ENCODE assay signal across 9 cellular contexts in genomic region chr6:42374027-42374669, GRCh38.
DNase-seq lines count a peak whose midpoint lies in the region; ATAC-seq and TF ChIP-seq lines count a peak whose summit lies in the region.
"Had no signal": no experiment of that assay in that cellular context is flagged by ENCODE, and none has a peak within 500 bp of the region (broad histone marks: within the 10 kb centered on the region; RNA-seq: fewer than 3 reads in every experiment).

No MANE protein-coding gene starts in this region.

- H3K27ac Mint-ChIP-seq in activated CD4-positive, alpha-beta T cell treated with anti-CD3 and anti-CD28 coated beads for 36 hours: peak overlapping the region; percentile 73
- H3K27ac Mint-ChIP-seq in activated CD8-positive, alpha-beta T cell treated with anti-CD3 and anti-CD28 coated beads for 36 hours: peak overlapping the region; percentile 75
- peak overlapping the region; percentile 68 to 88 for H3K27ac Mint-ChIP-seq in natural killer cell treated with Interleukin-12 subunit alpha and Interleukin-12 subunit beta and Interleukin-15 and Interleukin-18, amount 100 ng/mL, for 72 hours

- intact Hi-C loops in activated CD4-positive, alpha-beta T cell treated with anti-CD3 and anti-CD28 coated beads for 36 hours (cut with DNase I, micrococcal nuclease): no loop called here
- intact Hi-C loops in activated CD8-positive, alpha-beta T cell treated with anti-CD3 and anti-CD28 coated beads for 36 hours (cut with micrococcal nuclease): no loop called here

- in situ Hi-C loops in KBM-7 (cut with MboI; ENCODE audit: low pct_unique_long_range_greater_than_20kb, low sequenced_read_pairs): no loop called here

- POLR2A ChIA-PET in activated CD4-positive, alpha-beta T cell treated with anti-CD3 and anti-CD28 coated beads for 36 hours (lab: Charles Lee): interaction anchor here (0.5 to 1.4 kb wide), 2 partner anchors 16 to 500 kb away, joined by 3 to 4 read pairs; no protein-coding TSS in a partner anchor
- POLR2A ChIA-PET in activated CD8-positive, alpha-beta T cell treated with anti-CD3 and anti-CD28 coated beads for 36 hours (lab: Charles Lee): interaction anchor here (1.0 to 1.4 kb wide), 4 partner anchors 12 to 34 kb away, joined by 3 to 8 read pairs (median 3); no protein-coding TSS in a partner anchor

- ATAC-seq in activated CD4-positive, alpha-beta T cell treated with anti-CD3 and anti-CD28 coated beads for 36 hours: peak; percentile 85
- peak; percentile 82 for ATAC-seq in activated CD8-positive, alpha-beta T cell treated with anti-CD3 and anti-CD28 coated beads for 36 hours
- ATAC-seq in natural killer cell treated with Interleukin-12 subunit alpha and Interleukin-12 subunit beta and Interleukin-15 and Interleukin-18, amount 100 ng/mL, for 72 hours: peak; percentile 75 to 91

- no peak for TF ChIP-seq CTCF in activated CD8-positive, alpha-beta T cell treated with anti-CD3 and anti-CD28 coated beads for 36 hours (IDR thresholded peaks at IDR 0.05)

- CTCF ChIA-PET in activated CD4-positive, alpha-beta T cell treated with anti-CD3 and anti-CD28 coated beads for 36 hours (lab: Charles Lee): interaction anchor here (0.6 to 1.5 kb wide), 6 partner anchors 9 to 85 kb away, joined by 3 to 5 read pairs (median 3); no protein-coding TSS in a partner anchor
- CTCF ChIA-PET in activated CD8-positive, alpha-beta T cell treated with anti-CD3 and anti-CD28 coated beads for 36 hours (lab: Charles Lee): interaction anchor here (1.0 to 5.6 kb wide), 4 partner anchors 16 to 173 kb away, joined by 3 to 24 read pairs (median 13); no protein-coding TSS in a partner anchor

- no peak overlapping the region for H3K4me3 Mint-ChIP-seq in activated CD4-positive, alpha-beta T cell treated with anti-CD3 and anti-CD28 coated beads for 36 hours
- H3K4me3 Mint-ChIP-seq in activated CD8-positive, alpha-beta T cell treated with anti-CD3 and anti-CD28 coated beads for 36 hours: no peak overlapping the region
- H3K4me3 Mint-ChIP-seq in natural killer cell treated with Interleukin-12 subunit alpha and Interleukin-12 subunit beta and Interleukin-15 and Interleukin-18, amount 100 ng/mL, for 72 hours: peak overlapping the region; percentile 60

- H3K4me1 Mint-ChIP-seq in activated CD4-positive, alpha-beta T cell treated with anti-CD3 and anti-CD28 coated beads for 36 hours: peaks cover 64% of the 10 kb centered on the region
- H3K4me1 Mint-ChIP-seq in activated CD8-positive, alpha-beta T cell treated with anti-CD3 and anti-CD28 coated beads for 36 hours (ENCODE audit: low read depth): peaks cover 60% of the 10 kb centered on the region
- peaks cover 52 to 63% of the 10 kb centered on the region in 2 donors for H3K4me1 Mint-ChIP-seq in natural killer cell treated with Interleukin-12 subunit alpha and Interleukin-12 subunit beta and Interleukin-15 and Interleukin-18, amount 100 ng/mL, for 72 hours (ENCODE audit: low read depth in 2 of 2)

- no peaks in the 10 kb centered on the region for H3K9me3 Mint-ChIP-seq in activated CD4-positive, alpha-beta T cell treated with anti-CD3 and anti-CD28 coated beads for 36 hours (ENCODE audit: low read depth)
- no peaks in the 10 kb centered on the region for H3K9me3 Mint-ChIP-seq in activated CD8-positive, alpha-beta T cell treated with anti-CD3 and anti-CD28 coated beads for 36 hours
- H3K9me3 Mint-ChIP-seq in natural killer cell treated with Interleukin-12 subunit alpha and Interleukin-12 subunit beta and Interleukin-15 and Interleukin-18, amount 100 ng/mL, for 72 hours: peaks cover 3% of the 10 kb centered on the region

- no peak for DNase-seq in activated CD4-positive, alpha-beta T cell treated with anti-CD3 and anti-CD28 coated beads for 36 hours
- DNase-seq in activated CD4-positive, alpha-beta T cell treated with anti-CD3 and anti-CD28 coated beads, Interleukin-2, amount 50 U/mL, for 48 hours: no peak
- DNase-seq in KBM-7 (peak; percentile 37), NCI-H510A (lab: John Stamatoyannopoulos, UW) (no peak), SIG-M5 treated with dmso at 0.1 percent for 504 hours (lab: John Stamatoyannopoulos, UW; ENCODE audit: unreplicated experiment) (no peak), occipital lobe (lab: John Stamatoyannopoulos, UW) (no peak)
- DNase-seq in activated CD8-positive, alpha-beta T cell treated with anti-CD3 and anti-CD28 coated beads for 36 hours: peak; percentile 47
- DNase-seq in natural killer cell treated with Interleukin-12 subunit alpha and Interleukin-12 subunit beta and Interleukin-15 and Interleukin-18, amount 100 ng/mL, for 72 hours (ENCODE audit: low spot score): no peak
- DNase-seq: DMS79 had no signal

- no peaks in the 10 kb centered on the region for H3K27me3 Mint-ChIP-seq in activated CD4-positive, alpha-beta T cell treated with anti-CD3 and anti-CD28 coated beads for 36 hours
- no peaks in the 10 kb centered on the region for H3K27me3 Mint-ChIP-seq in activated CD8-positive, alpha-beta T cell treated with anti-CD3 and anti-CD28 coated beads for 36 hours
- H3K27me3 Mint-ChIP-seq in natural killer cell treated with Interleukin-12 subunit alpha and Interleukin-12 subunit beta and Interleukin-15 and Interleukin-18, amount 100 ng/mL, for 72 hours: no peaks in the 10 kb centered on the region

- H3K36me3 Mint-ChIP-seq in activated CD4-positive, alpha-beta T cell treated with anti-CD3 and anti-CD28 coated beads for 36 hours (ENCODE audit: low read depth): peaks cover 5% of the 10 kb centered on the region
- H3K36me3 Mint-ChIP-seq in activated CD8-positive, alpha-beta T cell treated with anti-CD3 and anti-CD28 coated beads for 36 hours (ENCODE audit: low read depth): peaks cover 9% of the 10 kb centered on the region
- peaks cover 5% of the 10 kb centered on the region for H3K36me3 Mint-ChIP-seq in natural killer cell treated with Interleukin-12 subunit alpha and Interleukin-12 subunit beta and Interleukin-15 and Interleukin-18, amount 100 ng/mL, for 72 hours

Comparison
In these comparisons a context has a peak if more than half of its experiments do, and no peak if none do; other contexts are left out.
1. DNase-seq: peak in KBM-7 (single experiment) and activated CD8-positive, alpha-beta T cell treated with anti-CD3 and anti-CD28 coated beads for 36 hours (single experiment); none in activated CD4-positive, alpha-beta T cell treated with anti-CD3 and anti-CD28 coated beads for 36 hours (single experiment), activated CD4-positive, alpha-beta T cell treated with anti-CD3 and anti-CD28 coated beads, Interleukin-2, amount 50 U/mL, for 48 hours (0 of 2), natural killer cell treated with Interleukin-12 subunit alpha and Interleukin-12 subunit beta and Interleukin-15 and Interleukin-18, amount 100 ng/mL, for 72 hours (single experiment), NCI-H510A (single experiment), SIG-M5 treated with dmso at 0.1 percent for 504 hours (single experiment) and occipital lobe (single experiment).
2. Peak in every context shown above with its lines, with median percentiles within 50 percentile points of each other: ATAC-seq and H3K27ac Mint-ChIP-seq.